Comparison of ENCODE assay signal across 9 cellular contexts in the genomic region with DNA sequence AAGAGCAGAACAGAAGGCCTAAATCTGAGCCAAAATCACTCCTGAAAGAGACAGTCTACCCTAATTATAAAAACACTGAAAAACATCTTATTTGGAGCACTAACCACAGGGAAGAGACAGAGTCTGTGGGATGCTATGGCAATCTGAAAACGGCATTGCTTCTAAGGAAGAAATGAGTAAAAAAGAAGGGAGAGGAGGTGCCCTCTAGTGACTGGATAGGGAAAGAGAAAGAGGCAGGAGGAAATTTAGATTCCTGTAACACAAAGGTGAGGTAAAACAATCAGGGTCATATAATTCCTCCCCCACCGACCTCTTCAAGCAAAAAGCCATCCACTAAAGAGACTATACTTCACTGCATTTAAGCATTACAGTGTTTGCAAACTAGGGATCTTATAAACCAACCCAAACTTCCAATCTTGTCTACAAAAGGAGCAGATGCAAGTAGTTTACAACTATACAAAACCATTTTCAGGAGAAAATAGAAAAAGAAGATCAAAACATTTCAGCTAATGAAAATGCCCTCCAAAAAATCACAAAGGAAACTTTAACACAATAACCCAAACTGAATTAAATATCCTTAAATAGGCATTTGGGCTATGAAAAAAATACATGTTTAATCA. TPM values are rescaled to one million over a fixed set of nuclear protein-coding genes. Genes with fewer than 3 reads are reported as not detected.
A peak's percentile ranks its signal among the peaks of the same experiment; 100 is the strongest.
DNase-seq lines count a peak whose midpoint lies in the region; ATAC-seq, FAIRE-seq and TF ChIP-seq lines count a peak whose summit lies in the region.
"Had no signal": no experiment of that assay in that cellular context is flagged by ENCODE, and none has a peak within 500 bp of the region (broad histone marks: within the 10 kb centered on the region; RNA-seq: fewer than 3 reads in every experiment).

No MANE protein-coding gene starts in this region.

- peaks cover 0 to 15% (median 8%) of the 10 kb centered on the region in 9 donors for H3K36me3 ChIP-seq in heart left ventricle
- H3K36me3 ChIP-seq: SJSA1 had no signal

- 14 to 17% (median 15%) methylated on average over 2 of the region's 2 CpGs for WGBS in heart left ventricle, 4 donors

- no peak for DNase-seq in heart left ventricle
- no peak for DNase-seq in left ventricle myocardium superior
- DNase-seq in NCI-H69 (lab: John Stamatoyannopoulos, UW), result peak; percentile 23
- DNase-seq in dorsolateral prefrontal cortex, result no peak
- DNase-seq in urothelium cell line (ENCODE audit: low spot score), result peak; percentile 48
- no peak for DNase-seq in stimulated activated CD8-positive, alpha-beta memory T cell treated with anti-CD3 and anti-CD28 coated beads, Interleukin-4, amount 100 ng/mL, for 48 hours
- no peak for DNase-seq in Ammon's horn (ENCODE audit: low spot score)

- intact Hi-C loops in heart left ventricle (cut with DNase I), result loop anchor here in 3 of 10 donors (10.0 kb wide), 3 partner anchors 97 to 607 kb away; a partner anchor contains a TSS
- intact Hi-C loops in left ventricle myocardium superior (cut with micrococcal nuclease), result no loop called here
- intact Hi-C loops in dorsolateral prefrontal cortex (cut with DNase I), result loop anchor here in 1 of 2 donors (10.0 kb wide), 1 partner anchor 57 kb away; no protein-coding TSS in a partner anchor

- TF ChIP-seq POLR2A in heart left ventricle (IDR thresholded peaks at IDR 0.05), result no peak

- TF ChIP-seq CTCF in heart left ventricle (IDR thresholded peaks at IDR 0.05), result peak; percentile 8 to 59 (median 38)
- peak in 46 of 56 donors; percentile 13 to 61 (median 39) for TF ChIP-seq CTCF in dorsolateral prefrontal cortex (IDR thresholded peaks at IDR 0.05 in 54 of 56, conservative IDR thresholded peaks at IDR 0.05 in 2 of 56; ENCODE audit: low read depth in 1 of 56, partially characterized antibody in 56 of 56)

- H3K27ac ChIP-seq in heart left ventricle, result no peak overlapping the region
- H3K27ac ChIP-seq in dorsolateral prefrontal cortex, result no peak overlapping the region
- H3K27ac ChIP-seq: SJSA1 had no signal

- no peak for FAIRE-seq in urothelium cell line (lab: Jason Lieb, UNC)

- H3K27me3 ChIP-seq in heart left ventricle (no peaks in the 10 kb centered on the region), dorsolateral prefrontal cortex (no peaks in the 10 kb centered on the region)
- H3K27me3 ChIP-seq: SJSA1 had no signal

- peaks cover 0 to 6% (median 0%) of the 10 kb centered on the region in 12 donors for H3K4me1 ChIP-seq in heart left ventricle
- H3K4me1 ChIP-seq: SJSA1 had no signal

- H3K4me3 ChIP-seq in heart left ventricle, result no peak overlapping the region
- no peak overlapping the region for H3K4me3 ChIP-seq in dorsolateral prefrontal cortex
- H3K4me3 ChIP-seq: SJSA1 had no signal

- ATAC-seq in heart left ventricle (no peak), left ventricle myocardium superior (no peak), GM21717 (IDR thresholded peaks at IDR 0.05; ENCODE audit: unreplicated experiment) (no peak)

- peaks cover 0 to 31% (median 8%) of the 10 kb centered on the region in 12 donors for H3K9me3 ChIP-seq in heart left ventricle
- H3K9me3 ChIP-seq: SJSA1 had no signal

RNA-seq across cellular contexts. Expression of a gene that starts 32.6 kb away (rescaled TPM):
- total RNA-seq in heart left ventricle, result 10 to 100 TPM in 4 of 9 donors, 1 to 10 TPM in 5; 8.8 to 23.3 (median 9.7) TPM
- polyA plus RNA-seq in heart left ventricle, result 10 to 100 TPM in 1 of 2 donors, 1 to 10 TPM in 1; 5.6 to 17.1 TPM
- 10.5 TPM for total RNA-seq in left ventricle myocardium superior
- total RNA-seq in dorsolateral prefrontal cortex, result 10 to 100 TPM; 26.7 to 65.5 (median 39.9) TPM

Comparison
In these comparisons a context has a peak if more than half of its experiments do, and no peak if none do; other contexts are left out.
1. DNase-seq: peak in NCI-H69 (single experiment) and urothelium cell line (single experiment); none in heart left ventricle (0 of 5), left ventricle myocardium superior (single experiment), dorsolateral prefrontal cortex (0 of 10), stimulated activated CD8-positive, alpha-beta memory T cell treated with anti-CD3 and anti-CD28 coated beads, Interleukin-4, amount 100 ng/mL, for 48 hours (single experiment) and Ammon's horn (single experiment).